Comparison of ENCODE assay signal across 8 cellular contexts in genomic region chr3:49929333-49930240, GRCh38. TPM values are rescaled to one million over a fixed set of nuclear protein-coding genes. Genes with fewer than 3 reads are reported as not detected.
DNase-seq lines count a peak whose midpoint lies in the region; ATAC-seq and TF ChIP-seq lines count a peak whose summit lies in the region.

Gene MON1A, minus strand, starts transcription at chr3:49929811. Its CDS starts 16,465 bp downstream, at chr3:49913346.

- peaks cover 8 to 14% of the 10 kb centered on the region in 2 donors for H3K4me1 ChIP-seq in left lung

- peak in 1 of 2 donors; percentile 21 for TF ChIP-seq CTCF in left lung (IDR thresholded peaks at IDR 0.05)

- peak; percentile 39 to 93 (median 86) for DNase-seq in C1 segment of cervical spinal cord (lab: John Stamatoyannopoulos, UW)
- peak; percentile 79 for DNase-seq in NCI-H526 treated with DMSO at 0.1 percent for 48 hours (lab: John Stamatoyannopoulos, UW)
- DNase-seq in activated CD4-positive, alpha-beta T cell treated with anti-CD3 and anti-CD28 coated beads, Interleukin-2, amount 50 U/mL, for 1 hour: peak; percentile 83
- peak; percentile 83 for DNase-seq in dedifferentiated amniotic fluid mesenchymal stem cell (ENCODE audit: extremely low spot score)
- peak; percentile 96 to 100 for DNase-seq in left lung
- DNase-seq in stimulated activated CD4-positive, alpha-beta T cell treated with anti-CD3 and anti-CD28 coated beads, Interleukin-2, amount 100 ng/mL, for 48 hours: peak; percentile 89 to 90

- H3K27ac ChIP-seq in left lung: peak within 1 kb of the TSS; percentile 81 to 87

- no peaks in the 10 kb centered on the region for H3K36me3 ChIP-seq in left lung

- intact Hi-C loops in left lung (cut with DNase I): no loop called here

- TF ChIP-seq POLR2A in GM19193 (IDR thresholded peaks at IDR 0.05; ENCODE audit: extremely low read depth, insufficient read depth, insufficient read length): peak; percentile 61

- H3K9me3 ChIP-seq in left lung: no peaks in the 10 kb centered on the region

- ATAC-seq in HG03432 (IDR thresholded peaks at IDR 0.05; ENCODE audit: unreplicated experiment): peak; percentile 95
- peak; percentile 97 for ATAC-seq in left lung

- no peaks in the 10 kb centered on the region for H3K27me3 ChIP-seq in left lung

- H3K4me3 ChIP-seq in left lung: peak within 1 kb of the TSS; percentile 60 to 64

RNA-seq across cellular contexts. Expression of gene MON1A, which starts in this region (rescaled TPM):
- 10 to 100 TPM; 13.9 to 15.6 TPM for total RNA-seq in left lung

Comparison
In these comparisons a context has a peak if more than half of its experiments do, and no peak if none do; other contexts are left out.
1. Peak in every context shown above with its lines: DNase-seq, ATAC-seq, H3K4me3 ChIP-seq and H3K27ac ChIP-seq.